In genomic region chr2:148802448-148803220, GRCh38 we compare ENCODE assay signal across 25 cellular contexts.
"Had no signal": no experiment of that assay in that cellular context is flagged by ENCODE, and none has a peak within 500 bp of the region (broad histone marks: within the 10 kb centered on the region; RNA-seq: fewer than 3 reads in every experiment).

No MANE protein-coding gene starts in this region.

- DNase-seq: activated CD4-positive, alpha-beta T cell treated with anti-CD3 and anti-CD28 coated beads, Interleukin-2, amount 10 ng/mL, durations not matched to agents 7 days and 5 days; activated CD4-positive, CD25-positive, alpha-beta regulatory T cell treated with anti-CD3 and anti-CD28 coated beads, Interleukin-2, amount 50 U/mL, for 72 hours; activated CD8-positive, alpha-beta memory T cell treated with anti-CD3 and anti-CD28 coated beads, Interleukin-2, amount 10 ng/mL, durations not matched to agents 7 days and 5 days; activated CD8-positive, alpha-beta T cell treated with anti-CD3 and anti-CD28 coated beads for 36 hours; activated gamma-delta T cell; activated naive CD4-positive, alpha-beta T cell treated with anti-CD3 and anti-CD28 coated beads, Interleukin-2, amount 50 U/mL, for 16 hours; activated naive CD8-positive, alpha-beta T cell treated with anti-CD3 and anti-CD28 coated beads, Interleukin-2, amount 50 U/mL, for 24 hours; activated T-cell treated with anti-CD3 and anti-CD28 coated beads for 4 hours; anterior cingulate cortex; body of pancreas; caudate nucleus; effector memory CD4-positive, alpha-beta T cell; immature natural killer cell; left ventricle myocardium superior; nephron progenitor cell; pancreas; psoas muscle; right cardiac atrium; stimulated activated CD4-positive, alpha-beta T cell treated with anti-CD3 and anti-CD28 coated beads, Interleukin-12 subunit alpha, Interleukin-12 subunit beta, amount 100 ng/mL, for 4 hours; stimulated activated CD4-positive, alpha-beta T cell treated with anti-CD3 and anti-CD28 coated beads, Interleukin-4, amount 100 ng/mL, for 4 hours; stimulated activated naive CD8-positive, alpha-beta T cell treated with anti-CD3 and anti-CD28 coated beads, Interleukin-15, Interleukin-2, amounts not matched to agents 100 U/mL and 50 U/mL, for 24 hours; T-cell; thyroid gland; upper lobe of right lung; WERI-Rb-1 had no signal

- ATAC-seq: activated CD8-positive, alpha-beta memory T cell treated with anti-CD3 and anti-CD28 coated beads, Interleukin-2, amount 10 ng/mL, durations not matched to agents 7 days and 5 days; activated CD8-positive, alpha-beta T cell treated with anti-CD3 and anti-CD28 coated beads for 36 hours; activated naive CD8-positive, alpha-beta T cell treated with anti-CD3 and anti-CD28 coated beads, Interleukin-2, amount 50 U/mL, for 24 hours; body of pancreas; left ventricle myocardium superior; pancreas; psoas muscle; right cardiac atrium; stimulated activated naive CD8-positive, alpha-beta T cell treated with anti-CD3 and anti-CD28 coated beads, Interleukin-15, Interleukin-2, amounts not matched to agents 100 U/mL and 50 U/mL, for 24 hours; T-cell; upper lobe of right lung had no signal
